Comparison of ENCODE assay signal across 8 cellular contexts in the genomic region with DNA sequence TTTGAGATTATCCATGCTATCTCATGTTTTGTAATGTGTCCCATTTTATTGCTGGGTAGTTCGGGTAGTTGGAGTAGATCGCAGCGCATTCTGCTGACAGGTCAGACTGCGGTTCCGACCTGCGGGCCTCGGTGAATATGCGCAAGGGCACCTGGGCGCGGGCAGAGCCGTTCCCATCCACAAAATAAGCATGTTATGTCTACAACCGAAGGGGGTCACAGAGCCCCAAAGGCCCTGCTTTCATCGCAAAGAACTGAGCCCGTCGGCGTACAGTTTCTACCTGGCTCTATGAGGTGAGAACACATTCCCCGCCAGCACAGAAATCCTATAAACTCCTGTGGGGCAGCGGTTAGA.
DNase-seq lines count a peak whose midpoint lies in the region; ATAC-seq lines count a peak whose summit lies in the region.

No MANE protein-coding gene starts in this region.

- peaks cover 0 to 4% (median 0%) of the 10 kb centered on the region in 11 experiments; a peak in 1 of 22 replicates for H3K36me3 ChIP-seq in BLaER1 treated with 17β-estradiol and CSF1 and Interleukin-3, amounts not matched to agents 10 nM and 100 nM
- no peaks in the 10 kb centered on the region for H3K36me3 ChIP-seq in HUES48 (ENCODE audit: control insufficient read depth, insufficient read depth, low read length)

- ATAC-seq in natural killer cell treated with Interleukin-12 subunit alpha and Interleukin-12 subunit beta and Interleukin-15 and Interleukin-18, amount 100 ng/mL, for 72 hours = no peak
- no peak for ATAC-seq in HG03432 (IDR thresholded peaks at IDR 0.05; ENCODE audit: unreplicated experiment)

- no peaks in the 10 kb centered on the region for H3K9me3 Mint-ChIP-seq in natural killer cell treated with Interleukin-12 subunit alpha and Interleukin-12 subunit beta and Interleukin-15 and Interleukin-18, amount 100 ng/mL, for 72 hours

- no peak overlapping the region; a peak in 1 of 22 replicates for H3K27ac ChIP-seq in BLaER1 treated with 17β-estradiol and CSF1 and Interleukin-3, amounts not matched to agents 10 nM and 100 nM
- peak overlapping the region; percentile 96 for H3K27ac ChIP-seq in HUES48 (ENCODE audit: low read depth, low read length)

- peaks cover 48 to 85% (median 69%) of the 10 kb centered on the region in 11 experiments for H3K9me3 ChIP-seq in BLaER1 treated with 17β-estradiol and CSF1 and Interleukin-3, amounts not matched to agents 10 nM and 100 nM (replicated peaks in 1 of 11)
- no peaks in the 10 kb centered on the region for H3K9me3 ChIP-seq in HUES48 (ENCODE audit: control insufficient read depth, insufficient read depth, low read length)

- peak; percentile 11 for DNase-seq in dedifferentiated amniotic fluid mesenchymal stem cell (ENCODE audit: extremely low spot score)
- DNase-seq in natural killer cell treated with Interleukin-12 subunit alpha and Interleukin-12 subunit beta and Interleukin-15 and Interleukin-18, amount 100 ng/mL, for 72 hours (ENCODE audit: low spot score) = no peak
- no peak for DNase-seq in iPS-NIHi7 (ENCODE audit: extremely low spot score)
- DNase-seq in NCI-H2171 (lab: John Stamatoyannopoulos, UW) = no peak
- no peak for DNase-seq in Kasumi-1 (lab: John Stamatoyannopoulos, UW)

- peak overlapping the region; percentile 51 to 70 (median 60) for H3K4me3 ChIP-seq in BLaER1 treated with 17β-estradiol and CSF1 and Interleukin-3, amounts not matched to agents 10 nM and 100 nM
- H3K4me3 ChIP-seq in HUES48 (ENCODE audit: low read depth, low read length) = peak overlapping the region; percentile 82

- H3K27me3 ChIP-seq in BLaER1 treated with 17β-estradiol and CSF1 and Interleukin-3, amounts not matched to agents 10 nM and 100 nM = peaks cover 71 to 77% (median 76%) of the 10 kb centered on the region in 11 experiments
- H3K27me3 ChIP-seq in HUES48 (ENCODE audit: control insufficient read depth, insufficient read depth, low read length) = peaks cover 65% of the 10 kb centered on the region

- no peaks in the 10 kb centered on the region for H3K36me3 Mint-ChIP-seq in natural killer cell treated with Interleukin-12 subunit alpha and Interleukin-12 subunit beta and Interleukin-15 and Interleukin-18, amount 100 ng/mL, for 72 hours

- peaks cover 0 to 16% (median 6%) of the 10 kb centered on the region in 10 experiments; a peak in 11 of 20 replicates for H3K4me1 ChIP-seq in BLaER1 treated with 17β-estradiol and CSF1 and Interleukin-3, amounts not matched to agents 10 nM and 100 nM
- H3K4me1 ChIP-seq in HUES48 (ENCODE audit: control insufficient read depth, insufficient read depth, low read length) = peaks cover 34% of the 10 kb centered on the region

- peak overlapping the region; percentile 99 for H3K4me3 Mint-ChIP-seq in natural killer cell treated with Interleukin-12 subunit alpha and Interleukin-12 subunit beta and Interleukin-15 and Interleukin-18, amount 100 ng/mL, for 72 hours

- peak overlapping the region in 10 of 11 experiments; percentile 69 to 83 (median 80); a peak in 14 of 22 replicates for H3K9ac ChIP-seq in BLaER1 treated with 17β-estradiol and CSF1 and Interleukin-3, amounts not matched to agents 10 nM and 100 nM
- H3K9ac ChIP-seq in HUES48 (ENCODE audit: low read depth, low read length) = no peak overlapping the region

- peak overlapping the region; percentile 72 to 95 (median 85) for H3K4me2 ChIP-seq in BLaER1 treated with 17β-estradiol and CSF1 and Interleukin-3, amounts not matched to agents 10 nM and 100 nM

- no peaks in the 10 kb centered on the region for H4K20me1 ChIP-seq in BLaER1 treated with 17β-estradiol and CSF1 and Interleukin-3, amounts not matched to agents 10 nM and 100 nM

- peaks cover 47 to 48% of the 10 kb centered on the region in 2 donors for H3K27me3 Mint-ChIP-seq in natural killer cell treated with Interleukin-12 subunit alpha and Interleukin-12 subunit beta and Interleukin-15 and Interleukin-18, amount 100 ng/mL, for 72 hours

- H3K27ac Mint-ChIP-seq in natural killer cell treated with Interleukin-12 subunit alpha and Interleukin-12 subunit beta and Interleukin-15 and Interleukin-18, amount 100 ng/mL, for 72 hours = peak overlapping the region; percentile 94 to 100

- peaks cover 23 to 26% of the 10 kb centered on the region in 2 donors for H3K4me1 Mint-ChIP-seq in natural killer cell treated with Interleukin-12 subunit alpha and Interleukin-12 subunit beta and Interleukin-15 and Interleukin-18, amount 100 ng/mL, for 72 hours (ENCODE audit: low read depth in 2 of 2)
